6 cellular contexts compared by ENCODE assay signal in genomic region chr1:155966135-155966534, GRCh38. TPM values are rescaled to one million over a fixed set of nuclear protein-coding genes. Genes with fewer than 3 reads are reported as not detected.
A peak's percentile ranks its signal among the peaks of the same experiment; 100 is the strongest.
DNase-seq lines count a peak whose midpoint lies in the region; ATAC-seq and TF ChIP-seq lines count a peak whose summit lies in the region.

No MANE protein-coding gene starts in this region.

- H3K27ac Mint-ChIP-seq in activated naive CD8-positive, alpha-beta T cell treated with anti-CD3 and anti-CD28 coated beads, Interleukin-2, amount 50 U/mL, for 24 hours, result peak overlapping the region; percentile 90
- H3K27ac Mint-ChIP-seq in natural killer cell treated with Interleukin-12 subunit alpha and Interleukin-12 subunit beta and Interleukin-15 and Interleukin-18, amount 100 ng/mL, for 72 hours, result peak overlapping the region; percentile 95 to 96

- no peak for DNase-seq in activated naive CD8-positive, alpha-beta T cell treated with anti-CD3 and anti-CD28 coated beads, Interleukin-2, amount 50 U/mL, for 24 hours
- no peak for DNase-seq in natural killer cell treated with Interleukin-12 subunit alpha and Interleukin-12 subunit beta and Interleukin-15 and Interleukin-18, amount 100 ng/mL, for 72 hours (ENCODE audit: low spot score)
- DNase-seq in HuH-7.5 (ENCODE audit: low spot score) (no peak), HT-29 (ENCODE audit: low spot score) (no peak), GM13977 (ENCODE audit: low spot score) (no peak)

- H3K4me3 Mint-ChIP-seq in activated naive CD8-positive, alpha-beta T cell treated with anti-CD3 and anti-CD28 coated beads, Interleukin-2, amount 50 U/mL, for 24 hours, result no peak overlapping the region
- peak overlapping the region; percentile 27 for H3K4me3 Mint-ChIP-seq in natural killer cell treated with Interleukin-12 subunit alpha and Interleukin-12 subunit beta and Interleukin-15 and Interleukin-18, amount 100 ng/mL, for 72 hours

- H3K9me3 Mint-ChIP-seq in activated naive CD8-positive, alpha-beta T cell treated with anti-CD3 and anti-CD28 coated beads, Interleukin-2, amount 50 U/mL, for 24 hours, result no peaks in the 10 kb centered on the region
- no peaks in the 10 kb centered on the region for H3K9me3 Mint-ChIP-seq in natural killer cell treated with Interleukin-12 subunit alpha and Interleukin-12 subunit beta and Interleukin-15 and Interleukin-18, amount 100 ng/mL, for 72 hours

- peaks cover 76% of the 10 kb centered on the region for H3K36me3 Mint-ChIP-seq in activated naive CD8-positive, alpha-beta T cell treated with anti-CD3 and anti-CD28 coated beads, Interleukin-2, amount 50 U/mL, for 24 hours (ENCODE audit: low read depth)
- H3K36me3 Mint-ChIP-seq in natural killer cell treated with Interleukin-12 subunit alpha and Interleukin-12 subunit beta and Interleukin-15 and Interleukin-18, amount 100 ng/mL, for 72 hours, result peaks cover 5% of the 10 kb centered on the region

- H3K4me1 Mint-ChIP-seq in activated naive CD8-positive, alpha-beta T cell treated with anti-CD3 and anti-CD28 coated beads, Interleukin-2, amount 50 U/mL, for 24 hours, result peaks cover 63% of the 10 kb centered on the region
- H3K4me1 Mint-ChIP-seq in natural killer cell treated with Interleukin-12 subunit alpha and Interleukin-12 subunit beta and Interleukin-15 and Interleukin-18, amount 100 ng/mL, for 72 hours (ENCODE audit: low read depth in 2 of 2), result peaks cover 54 to 60% of the 10 kb centered on the region in 2 donors

- TF ChIP-seq POLR2A in GM18951 (IDR thresholded peaks at IDR 0.05; ENCODE audit: extremely low read depth, insufficient read depth, insufficient read length), result peak; percentile 17

- no peak for ATAC-seq in activated naive CD8-positive, alpha-beta T cell treated with anti-CD3 and anti-CD28 coated beads, Interleukin-2, amount 50 U/mL, for 24 hours
- no peak for ATAC-seq in natural killer cell treated with Interleukin-12 subunit alpha and Interleukin-12 subunit beta and Interleukin-15 and Interleukin-18, amount 100 ng/mL, for 72 hours

- TF ChIP-seq CTCF in GM13977 (IDR thresholded peaks at IDR 0.05; ENCODE audit: extremely low read depth, insufficient read depth, missing control alignments), result no peak

- in situ Hi-C loops in GM18951 (cut with MboI; ENCODE audit: low sequenced_read_pairs, unreplicated experiment) (no loop called here), GM13977 (cut with MboI; ENCODE audit: low pct_unique_long_range_greater_than_20kb, low sequenced_read_pairs, unreplicated experiment) (no loop called here)

- H3K27me3 Mint-ChIP-seq in activated naive CD8-positive, alpha-beta T cell treated with anti-CD3 and anti-CD28 coated beads, Interleukin-2, amount 50 U/mL, for 24 hours, result no peaks in the 10 kb centered on the region
- no peaks in the 10 kb centered on the region for H3K27me3 Mint-ChIP-seq in natural killer cell treated with Interleukin-12 subunit alpha and Interleukin-12 subunit beta and Interleukin-15 and Interleukin-18, amount 100 ng/mL, for 72 hours

RNA-seq across cellular contexts. Expression of gene ARHGEF2, which starts 12.2 kb away (rescaled TPM):
- total RNA-seq in natural killer cell treated with Interleukin-12 subunit alpha and Interleukin-12 subunit beta and Interleukin-15 and Interleukin-18, amount 100 ng/mL, for 72 hours, result 100 to 1,000 TPM; 205 to 234 TPM
- total RNA-seq in HT-29 (2014; rRNA removed; shearing (Covaris generic)), result 150 and 179 TPM in 2 replicates

RNA-seq across cellular contexts. Expression of gene RXFP4, which starts 24.7 kb away (rescaled TPM):
- total RNA-seq in natural killer cell treated with Interleukin-12 subunit alpha and Interleukin-12 subunit beta and Interleukin-15 and Interleukin-18, amount 100 ng/mL, for 72 hours, result not detected
- total RNA-seq in HT-29 (2014; rRNA removed; shearing (Covaris generic)), result 0.47 and 3.1 TPM in 2 replicates

RNA-seq across cellular contexts. Expression of gene KHDC4, which starts 31.9 kb away (rescaled TPM):
- total RNA-seq in natural killer cell treated with Interleukin-12 subunit alpha and Interleukin-12 subunit beta and Interleukin-15 and Interleukin-18, amount 100 ng/mL, for 72 hours, result 10 to 100 TPM; 47.6 to 96.0 TPM
- total RNA-seq in HT-29 (2014; rRNA removed; shearing (Covaris generic)), result 44.4 and 53.6 TPM in 2 replicates

RNA-seq across cellular contexts. Expression of gene SSR2, which starts 54.6 kb away (rescaled TPM):
- 100 to 1,000 TPM; 240 to 299 TPM for total RNA-seq in natural killer cell treated with Interleukin-12 subunit alpha and Interleukin-12 subunit beta and Interleukin-15 and Interleukin-18, amount 100 ng/mL, for 72 hours
- 227 and 261 TPM in 2 replicates for total RNA-seq in HT-29 (2014; rRNA removed; shearing (Covaris generic))

RNA-seq across cellular contexts. Expression of gene RIT1, which starts 55.0 kb away (rescaled TPM):
- 10 to 100 TPM; 29.4 to 40.2 TPM for total RNA-seq in natural killer cell treated with Interleukin-12 subunit alpha and Interleukin-12 subunit beta and Interleukin-15 and Interleukin-18, amount 100 ng/mL, for 72 hours
- total RNA-seq in HT-29 (2014; rRNA removed; shearing (Covaris generic)), result 6.5 and 14.8 TPM in 2 replicates
